ENCODE assay signal across 8 cellular contexts in the genomic region with DNA sequence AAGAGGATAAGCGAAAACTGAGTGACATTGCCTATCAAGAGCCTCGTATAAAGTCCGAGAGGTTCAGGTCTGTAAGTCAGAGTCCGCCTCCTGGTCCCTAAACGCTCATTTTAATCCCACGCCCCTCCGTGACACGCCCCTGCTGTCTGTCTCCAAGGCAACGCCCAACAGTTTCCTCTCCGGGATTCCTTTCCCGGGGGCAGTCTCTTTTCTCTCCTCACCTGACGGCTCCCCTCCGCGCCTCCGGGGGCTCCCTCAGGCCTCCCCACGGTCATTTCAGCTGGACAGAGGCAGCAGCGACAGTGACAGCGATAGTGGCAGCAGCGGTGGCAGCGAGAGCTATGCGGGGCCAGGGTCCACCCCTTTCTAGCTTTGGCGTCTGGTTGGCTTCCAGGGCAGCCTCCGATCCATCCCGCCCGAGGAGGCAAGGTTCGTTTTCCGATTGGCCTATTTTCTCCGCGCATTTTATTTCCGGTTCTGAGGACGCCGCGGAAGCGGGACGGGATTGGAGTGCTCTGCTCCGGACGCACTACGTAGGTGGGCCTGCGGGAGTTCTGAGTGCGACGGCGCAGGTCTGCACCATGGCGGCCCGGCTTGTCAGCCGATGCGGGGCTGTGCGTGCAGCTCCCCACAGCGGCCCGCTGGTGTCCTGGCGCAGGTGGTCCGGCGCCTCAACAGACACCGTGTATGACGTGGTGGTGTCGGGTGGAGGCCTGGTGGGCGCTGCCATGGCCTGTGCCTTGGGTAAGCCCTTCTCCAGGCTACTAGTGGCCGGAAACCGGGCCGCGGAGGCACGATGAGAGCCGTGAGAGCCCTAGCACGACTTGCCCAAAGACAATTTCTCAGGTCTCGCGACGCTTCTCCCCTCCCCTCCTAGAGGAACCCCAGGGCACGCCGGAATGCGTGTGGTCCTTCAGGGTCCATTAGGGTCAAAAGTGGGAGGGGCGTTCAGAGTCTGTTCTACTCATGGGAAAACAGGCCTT. TPM values are rescaled to one million over a fixed set of nuclear protein-coding genes. Genes with fewer than 3 reads are reported as not detected.
A peak's percentile ranks its signal among the peaks of the same experiment; 100 is the strongest.
DNase-seq lines count a peak whose midpoint lies in the region; TF ChIP-seq lines count a peak whose summit lies in the region.

A gene (plus strand): TSS at position 551 of the 983 bp plus-strand sequence. CDS start 31 bp downstream, at position 582.
A gene with protein sequence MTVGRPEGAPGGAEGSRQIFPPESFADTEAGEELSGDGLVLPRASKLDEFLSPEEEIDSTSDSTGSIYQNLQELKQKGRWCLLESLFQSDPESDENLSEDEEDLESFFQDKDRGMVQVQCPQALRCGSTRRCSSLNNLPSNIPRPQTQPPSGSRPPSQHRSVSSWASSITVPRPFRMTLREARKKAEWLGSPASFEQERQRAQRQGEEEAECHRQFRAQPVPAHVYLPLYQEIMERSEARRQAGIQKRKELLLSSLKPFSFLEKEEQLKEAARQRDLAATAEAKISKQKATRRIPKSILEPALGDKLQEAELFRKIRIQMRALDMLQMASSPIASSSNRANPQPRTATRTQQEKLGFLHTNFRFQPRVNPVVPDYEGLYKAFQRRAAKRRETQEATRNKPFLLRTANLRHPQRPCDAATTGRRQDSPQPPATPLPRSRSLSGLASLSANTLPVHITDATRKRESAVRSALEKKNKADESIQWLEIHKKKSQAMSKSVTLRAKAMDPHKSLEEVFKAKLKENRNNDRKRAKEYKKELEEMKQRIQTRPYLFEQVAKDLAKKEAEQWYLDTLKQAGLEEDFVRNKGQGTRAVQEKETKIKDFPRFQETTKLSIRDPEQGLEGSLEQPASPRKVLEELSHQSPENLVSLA (minus strand): TSS at position 343 of the 983 bp plus-strand sequence. CDS start 68 bp downstream, at position 275.

- 0 to 2% methylated on average over 20 to 69 of the region's 70 CpGs for WGBS in testis, 2 donors

- peak within 1 kb of the TSS; percentile 86 for H3K27ac Mint-ChIP-seq in activated naive CD4-positive, alpha-beta T cell treated with anti-CD3 and anti-CD28 coated beads, Interleukin-2, amount 50 U/mL, for 24 hours

- peak within 1 kb of the TSS; percentile 95 for H3K4me3 Mint-ChIP-seq in activated naive CD4-positive, alpha-beta T cell treated with anti-CD3 and anti-CD28 coated beads, Interleukin-2, amount 50 U/mL, for 24 hours

- DNase-seq in GM06990 (ENCODE audit: extremely low read depth, insufficient read length), result peak; percentile 93
- DNase-seq in HFF-Myc (ENCODE audit: extremely low read depth, low read depth), result peak; percentile 92
- peak; percentile 94 for DNase-seq in NAMALWA (ENCODE audit: low spot score)
- peak; percentile 97 for DNase-seq in SK-N-DZ (ENCODE audit: low spot score)
- peak; percentile 84 for DNase-seq in glomerular endothelial cell (ENCODE audit: extremely low read depth, low read depth, low spot score)
- DNase-seq in occipital lobe (lab: John Stamatoyannopoulos, UW), result peak; percentile 95
- peak; percentile 97 for DNase-seq in testis

- H3K4me1 Mint-ChIP-seq in activated naive CD4-positive, alpha-beta T cell treated with anti-CD3 and anti-CD28 coated beads, Interleukin-2, amount 50 U/mL, for 24 hours, result peaks cover 11% of the 10 kb centered on the region

- no peaks in the 10 kb centered on the region for H3K4me1 ChIP-seq in testis

- H3K4me3 ChIP-seq in GM06990 (replicated peaks; ENCODE audit: low read depth, low read length) (peak within 1 kb of the TSS; percentile 89), HFF-Myc (replicated peaks; ENCODE audit: low read depth, low read length) (peak within 1 kb of the TSS; percentile 81), testis (peak within 1 kb of the TSS; percentile 72 to 92)

- H3K27me3 Mint-ChIP-seq in activated naive CD4-positive, alpha-beta T cell treated with anti-CD3 and anti-CD28 coated beads, Interleukin-2, amount 50 U/mL, for 24 hours, result no peaks in the 10 kb centered on the region

- peak within 1 kb of the TSS; percentile 83 to 87 for H3K27ac ChIP-seq in testis

- H3K36me3 ChIP-seq in GM06990 (ENCODE audit: control insufficient read depth, insufficient read depth, low read length) (no peaks in the 10 kb centered on the region), testis (ENCODE audit: low read depth, missing control alignments) (no peaks in the 10 kb centered on the region)

- intact Hi-C loops in testis (cut with DNase I; ENCODE audit: low total_unique reads), result no loop called here

- peaks cover 3% of the 10 kb centered on the region for H3K36me3 Mint-ChIP-seq in activated naive CD4-positive, alpha-beta T cell treated with anti-CD3 and anti-CD28 coated beads, Interleukin-2, amount 50 U/mL, for 24 hours

- no peaks in the 10 kb centered on the region for H3K9me3 ChIP-seq in testis

- no peaks in the 10 kb centered on the region for H3K27me3 ChIP-seq in GM06990 (replicated peaks; ENCODE audit: control insufficient read depth, insufficient read depth, low read length)
- no peaks in the 10 kb centered on the region for H3K27me3 ChIP-seq in testis

- no peak for TF ChIP-seq POLR2A in testis (IDR thresholded peaks at IDR 0.05)

- no peaks in the 10 kb centered on the region for H3K9me3 Mint-ChIP-seq in activated naive CD4-positive, alpha-beta T cell treated with anti-CD3 and anti-CD28 coated beads, Interleukin-2, amount 50 U/mL, for 24 hours

- peak; percentile 31 for TF ChIP-seq CTCF in GM06990 (IDR thresholded peaks at IDR 0.05; ENCODE audit: insufficient read depth, low read length, poor library complexity, severe bottlenecking)
- TF ChIP-seq CTCF in HFF-Myc (IDR thresholded peaks at IDR 0.05; ENCODE audit: low read depth, low read length, missing control alignments), result no peak
- peak in 2 of 3 experiments; percentile 29 to 58 for TF ChIP-seq CTCF in testis (IDR thresholded peaks at IDR 0.05)

RNA-seq across cellular contexts. Expression of the first gene that starts in this region (rescaled TPM):
- polyA plus RNA-seq in SK-N-DZ (2014; cell fraction: cytosol; rRNA removed), result 27.0 and 48.1 TPM in 2 replicates
- 80.0 and 89.8 TPM in 2 replicates for polyA plus RNA-seq in SK-N-DZ (2014; cell fraction: nucleus; rRNA removed)
- total RNA-seq in glomerular endothelial cell, result 20.5 and 29.4 TPM in 2 replicates
- 23.9 TPM for total RNA-seq in occipital lobe
- 10 to 100 TPM; 61.0 to 69.8 TPM for total RNA-seq in testis
- polyA plus RNA-seq in testis (ENCODE audit: insufficient read depth, low read depth, low replicate concordance), result 66.2 TPM

RNA-seq across cellular contexts. Expression of the second gene that starts in this region (rescaled TPM):
- polyA plus RNA-seq in SK-N-DZ (2014; cell fraction: cytosol; rRNA removed), result 2.5 and 2.9 TPM in 2 replicates
- polyA plus RNA-seq in SK-N-DZ (2014; cell fraction: nucleus; rRNA removed), result 1.4 and 1.5 TPM in 2 replicates
- 4.3 and 4.8 TPM in 2 replicates for total RNA-seq in glomerular endothelial cell
- 19.3 TPM for total RNA-seq in occipital lobe
- total RNA-seq in testis, result 10 to 100 TPM; 15.0 to 26.0 TPM
- 24.1 TPM for polyA plus RNA-seq in testis (ENCODE audit: insufficient read depth, low read depth, low replicate concordance)

Comparison
In these comparisons a context has a peak if more than half of its experiments do, and no peak if none do; other contexts are left out.
1. Peak in every context shown above with its lines: DNase-seq, H3K4me3 ChIP-seq and H3K27ac ChIP-seq.